Comparison of ENCODE assay signal across 8 cellular contexts in genomic region chr21:10431980-10432379, GRCh38.
DNase-seq lines count a peak whose midpoint lies in the region; ATAC-seq, FAIRE-seq and TF ChIP-seq lines count a peak whose summit lies in the region.
"Not testable (repeated sequence)": the region's sequence is repeated elsewhere in the genome, so short reads cannot be mapped to it uniquely, and the experiment has no call there.

No MANE protein-coding gene starts in this region.

- WGBS in HUES64 = 76% methylated on average over 6 of the region's 6 CpGs
- WGBS in GM12878 (ENCODE audit: insufficient coverage, insufficient replicate concordance, low lambda C conversion rate, missing lambda C conversion rate) = 14% methylated on average over 6 of the region's 6 CpGs
- WGBS in upper lobe of left lung, 2 donors = 58 to 63% methylated on average over 6 of the region's 6 CpGs

- not testable (repeated sequence) for H3K4me1 ChIP-seq in HUES64 (ENCODE audit: insufficient read depth, low read length); GM12878 (ENCODE audit: control insufficient read depth, insufficient read depth, low read length); foreskin keratinocyte; kidney (ENCODE audit: control insufficient read depth in 1 of 2, insufficient read depth in 1 of 2, low read depth in 1 of 2, low read length in 2 of 2); upper lobe of left lung

- not testable (repeated sequence) for TF ChIP-seq CTCF in GM12878 (IDR thresholded peaks at IDR 0.05 in 2 of 3, conservative IDR thresholded peaks at IDR 0.05 in 1 of 3; ENCODE audit: control insufficient read depth in 2 of 3, extremely low read depth in 1 of 3, insufficient read depth in 1 of 3, low read depth in 3 of 3, low read length in 3 of 3); foreskin keratinocyte (conservative IDR thresholded peaks at IDR 0.05); kidney (IDR thresholded peaks at IDR 0.05; ENCODE audit: borderline replicate concordance, extremely low read depth, insufficient read depth)
- peak in 1 of 6 experiments; percentile 8 for TF ChIP-seq CTCF in upper lobe of left lung (IDR thresholded peaks at IDR 0.05)

- not testable (repeated sequence) for TF ChIP-seq RAD21 in GM12878 (IDR thresholded peaks at IDR 0.05; ENCODE audit: insufficient read depth, low read depth, low read length)

- BruUV-seq in GM12878 (replicated peaks; lab: Mats Ljungman, UMichigan) = not testable (repeated sequence)

- H3K9ac ChIP-seq in HUES64 (ENCODE audit: low read depth, low read length); GM12878 (ENCODE audit: control insufficient read depth, insufficient read depth, low read length); kidney (ENCODE audit: low read length in 2 of 2): not testable (repeated sequence)

- not testable (repeated sequence) for TF ChIP-seq POLR2A in GM12878 (IDR thresholded peaks at IDR 0.05; ENCODE audit: low read depth, low read length); upper lobe of left lung (IDR thresholded peaks at IDR 0.05)

- H3K79me2 ChIP-seq in GM12878 (ENCODE audit: control insufficient read depth, insufficient read depth, low read length) = not testable (repeated sequence)

- not testable (repeated sequence) for H3K27ac ChIP-seq in HUES64 (ENCODE audit: low read depth, low read length); GM12878 (ENCODE audit: control insufficient read depth, insufficient read depth); foreskin keratinocyte; kidney (ENCODE audit: low read depth in 2 of 2, low read length in 2 of 2); upper lobe of left lung

- H3K27me3 ChIP-seq in HUES64 (ENCODE audit: insufficient read depth, low read length); GM12878 (replicated peaks in 1 of 2; ENCODE audit: control insufficient read depth in 2 of 2, insufficient read depth in 2 of 2, low read length in 1 of 2); foreskin keratinocyte; upper lobe of left lung: not testable (repeated sequence)

- peak; percentile 17 for DNase-seq in AG20443 (ENCODE audit: low spot score)
- not testable (repeated sequence) for DNase-seq in GM12878 (ENCODE audit: low read depth, low spot score); foreskin keratinocyte; upper lobe of left lung
- DNase-seq in kidney = peak; percentile 79
- peak; percentile 94 for DNase-seq in mesenteric fat pad (ENCODE audit: low spot score)
- DNase-seq in pons (ENCODE audit: low spot score) = peak; percentile 17

- not testable (repeated sequence) for H3K4me2 ChIP-seq in GM12878 (ENCODE audit: control insufficient read depth, insufficient read depth)

- CTCF ChIA-PET in GM12878 (lab: Yijun Ruan, JAX) = not testable (repeated sequence)

- in situ Hi-C loops in GM12878 (cut with MboI) = not testable (repeated sequence)

- RAD21 ChIA-PET in GM12878 (lab: Charles Lee; ENCODE audit: unreplicated experiment) = not testable (repeated sequence)

- H3K9me3 ChIP-seq in HUES64 (ENCODE audit: insufficient read depth, low read depth, low read length) = peaks cover 86% of the 10 kb centered on the region
- not testable (repeated sequence) for H3K9me3 ChIP-seq in GM12878 (replicated peaks; ENCODE audit: control insufficient read depth, insufficient read depth, low read length)
- H3K9me3 ChIP-seq in kidney (ENCODE audit: control insufficient read depth in 1 of 2, low read length in 2 of 2) = peaks cover 5 to 29% of the 10 kb centered on the region in 2 donors
- H3K9me3 ChIP-seq in upper lobe of left lung = peaks cover 4 to 28% (median 12%) of the 10 kb centered on the region in 4 donors

- not testable (repeated sequence) for H4K20me1 ChIP-seq in GM12878 (ENCODE audit: control insufficient read depth, insufficient read depth)

- H3K36me3 ChIP-seq in HUES64 (ENCODE audit: insufficient read depth, low read length); GM12878 (ENCODE audit: control insufficient read depth in 2 of 2, insufficient read depth in 2 of 2, low read length in 1 of 2); kidney (ENCODE audit: control insufficient read depth in 1 of 2, insufficient read depth in 2 of 2, low read length in 2 of 2); upper lobe of left lung: not testable (repeated sequence)

- intact Hi-C loops in GM12878 (cut with micrococcal nuclease; ENCODE audit: unreplicated experiment); kidney (cut with DNase I): not testable (repeated sequence)

- FAIRE-seq in GM12878 (lab: Jason Lieb, UNC); kidney (lab: Jason Lieb, UNC): not testable (repeated sequence)

- not testable (repeated sequence) for TF ChIP-seq EP300 in GM12878 (IDR thresholded peaks at IDR 0.05; ENCODE audit: borderline replicate concordance in 1 of 2, control insufficient read depth in 1 of 2, low read depth in 2 of 2, low read length in 2 of 2); upper lobe of left lung (IDR thresholded peaks at IDR 0.05)

- not testable (repeated sequence) for H2AFZ ChIP-seq in GM12878 (ENCODE audit: control insufficient read depth, low read depth, low read length)

- ATAC-seq in GM12878 = not testable (repeated sequence)
- ATAC-seq in foreskin keratinocyte = peak; percentile 6
- peak; percentile 0 for ATAC-seq in upper lobe of left lung (ENCODE audit: low FRiP score in 2 of 2)

- peak overlapping the region; percentile 9 for H3K4me3 ChIP-seq in HUES64 (ENCODE audit: low read length)
- H3K4me3 ChIP-seq in GM12878; kidney (ENCODE audit: low read length in 2 of 2); upper lobe of left lung: not testable (repeated sequence)

- SMC1A ChIA-PET in GM12878 (lab: Charles Lee; ENCODE audit: uncharacterized antibody, unreplicated experiment) = interaction anchor here (1.0 kb wide), 1 partner anchor 14 kb away, joined by 3 read pairs; no protein-coding TSS in a partner anchor

- POLR2A ChIA-PET in GM12878 (lab: Charles Lee) = not testable (repeated sequence)

TF ChIP-seq in GM12878, 131 proteins besides CTCF, POLR2A, EP300 and RAD21:
- peak; percentile 45 for TF ChIP-seq FOXK2 (IDR thresholded peaks at IDR 0.05)
TF ChIP-seq in GM12878: peak in this region for 1; not testable (repeated sequence) for 130.
